8 cellular contexts compared by ENCODE assay signal in genomic region chr20:46111028-46111835, GRCh38. TPM values are rescaled to one million over a fixed set of nuclear protein-coding genes. Genes with fewer than 3 reads are reported as not detected.
A peak's percentile ranks its signal among the peaks of the same experiment; 100 is the strongest.
DNase-seq lines count a peak whose midpoint lies in the region; ATAC-seq lines count a peak whose summit lies in the region.

No MANE protein-coding gene starts in this region.

- DNase-seq in activated CD4-positive, alpha-beta T cell treated with anti-CD3 and anti-CD28 coated beads, Interleukin-2, amount 10 ng/mL, durations not matched to agents 7 days and 5 days, result peak; percentile 16
- DNase-seq in activated CD4-positive, alpha-beta T cell treated with anti-CD3 and anti-CD28 coated beads, Interleukin-2, amount 50 U/mL, for 1 hour, result no peak
- DNase-seq in activated naive CD8-positive, alpha-beta T cell treated with anti-CD3 and anti-CD28 coated beads, Interleukin-2, amount 10 ng/mL, durations not matched to agents 7 days and 5 days, result no peak
- DNase-seq in stimulated activated CD4-positive, alpha-beta T cell treated with anti-CD3 and anti-CD28 coated beads, TNF-alpha, amount 100 ng/mL, for 48 hours (ENCODE audit: low read depth in 3 of 3), result peak in 2 of 3 donors; percentile 13 to 34
- DNase-seq in foreskin melanocyte (no peak), HuH-7.5 (ENCODE audit: low spot score) (no peak), cerebellar cortex (ENCODE audit: low spot score) (no peak)

- H3K4me1 Mint-ChIP-seq in activated CD4-positive, alpha-beta T cell treated with anti-CD3 and anti-CD28 coated beads, Interleukin-2, amount 10 ng/mL, durations not matched to agents 7 days and 5 days, result peaks cover 11% of the 10 kb centered on the region
- H3K4me1 Mint-ChIP-seq in activated naive CD8-positive, alpha-beta T cell treated with anti-CD3 and anti-CD28 coated beads, Interleukin-2, amount 10 ng/mL, durations not matched to agents 7 days and 5 days, result peaks cover 6% of the 10 kb centered on the region

- ATAC-seq in HG03097 (IDR thresholded peaks at IDR 0.05; ENCODE audit: low FRiP score, unreplicated experiment), result peak; percentile 29
- ATAC-seq in activated naive CD8-positive, alpha-beta T cell treated with anti-CD3 and anti-CD28 coated beads, Interleukin-2, amount 10 ng/mL, durations not matched to agents 7 days and 5 days (ENCODE audit: low read depth), result peak; percentile 47

- POLR2A ChIA-PET in activated CD4-positive, alpha-beta T cell treated with anti-CD3 and anti-CD28 coated beads, Interleukin-2, amount 10 ng/mL, durations not matched to agents 7 days and 5 days (lab: Charles Lee), result no interaction called here
- POLR2A ChIA-PET in activated naive CD8-positive, alpha-beta T cell treated with anti-CD3 and anti-CD28 coated beads, Interleukin-2, amount 10 ng/mL, durations not matched to agents 7 days and 5 days (lab: Charles Lee), result no interaction called here

- H3K4me3 Mint-ChIP-seq in activated CD4-positive, alpha-beta T cell treated with anti-CD3 and anti-CD28 coated beads, Interleukin-2, amount 10 ng/mL, durations not matched to agents 7 days and 5 days, result no peak overlapping the region
- H3K4me3 Mint-ChIP-seq in activated naive CD8-positive, alpha-beta T cell treated with anti-CD3 and anti-CD28 coated beads, Interleukin-2, amount 10 ng/mL, durations not matched to agents 7 days and 5 days, result no peak overlapping the region

- no peaks in the 10 kb centered on the region for H3K9me3 Mint-ChIP-seq in activated CD4-positive, alpha-beta T cell treated with anti-CD3 and anti-CD28 coated beads, Interleukin-2, amount 10 ng/mL, durations not matched to agents 7 days and 5 days
- no peaks in the 10 kb centered on the region for H3K9me3 Mint-ChIP-seq in activated naive CD8-positive, alpha-beta T cell treated with anti-CD3 and anti-CD28 coated beads, Interleukin-2, amount 10 ng/mL, durations not matched to agents 7 days and 5 days

- no peak overlapping the region for H3K27ac Mint-ChIP-seq in activated CD4-positive, alpha-beta T cell treated with anti-CD3 and anti-CD28 coated beads, Interleukin-2, amount 10 ng/mL, durations not matched to agents 7 days and 5 days
- no peak overlapping the region for H3K27ac Mint-ChIP-seq in activated naive CD8-positive, alpha-beta T cell treated with anti-CD3 and anti-CD28 coated beads, Interleukin-2, amount 10 ng/mL, durations not matched to agents 7 days and 5 days

- CTCF ChIA-PET in activated CD4-positive, alpha-beta T cell treated with anti-CD3 and anti-CD28 coated beads, Interleukin-2, amount 10 ng/mL, durations not matched to agents 7 days and 5 days (lab: Charles Lee), result no interaction called here

- H3K36me3 Mint-ChIP-seq in activated CD4-positive, alpha-beta T cell treated with anti-CD3 and anti-CD28 coated beads, Interleukin-2, amount 10 ng/mL, durations not matched to agents 7 days and 5 days (ENCODE audit: low read depth), result no peaks in the 10 kb centered on the region
- H3K36me3 Mint-ChIP-seq in activated naive CD8-positive, alpha-beta T cell treated with anti-CD3 and anti-CD28 coated beads, Interleukin-2, amount 10 ng/mL, durations not matched to agents 7 days and 5 days, result no peaks in the 10 kb centered on the region

- peaks cover 46% of the 10 kb centered on the region for H3K27me3 Mint-ChIP-seq in activated CD4-positive, alpha-beta T cell treated with anti-CD3 and anti-CD28 coated beads, Interleukin-2, amount 10 ng/mL, durations not matched to agents 7 days and 5 days
- H3K27me3 Mint-ChIP-seq in activated naive CD8-positive, alpha-beta T cell treated with anti-CD3 and anti-CD28 coated beads, Interleukin-2, amount 10 ng/mL, durations not matched to agents 7 days and 5 days, result peaks cover 35% of the 10 kb centered on the region

RNA-seq across cellular contexts. Expression of gene CD40, which starts 6.9 kb away (rescaled TPM):
- total RNA-seq in activated CD4-positive, alpha-beta T cell treated with anti-CD3 and anti-CD28 coated beads, Interleukin-2, amount 10 ng/mL, durations not matched to agents 7 days and 5 days, result 1 to 10 TPM; 1.1 to 1.5 TPM
- total RNA-seq in activated naive CD8-positive, alpha-beta T cell treated with anti-CD3 and anti-CD28 coated beads, Interleukin-2, amount 10 ng/mL, durations not matched to agents 7 days and 5 days, result 1 to 10 TPM; 3.0 to 3.1 TPM

RNA-seq across cellular contexts. Expression of gene NCOA5, which starts 21.5 kb away (rescaled TPM):
- total RNA-seq in activated CD4-positive, alpha-beta T cell treated with anti-CD3 and anti-CD28 coated beads, Interleukin-2, amount 10 ng/mL, durations not matched to agents 7 days and 5 days, result 10 to 100 TPM; 30.9 to 35.0 TPM
- 10 to 100 TPM; 27.8 to 32.8 TPM for total RNA-seq in activated naive CD8-positive, alpha-beta T cell treated with anti-CD3 and anti-CD28 coated beads, Interleukin-2, amount 10 ng/mL, durations not matched to agents 7 days and 5 days

Comparison
In these comparisons a context has a peak if more than half of its experiments do, and no peak if none do; other contexts are left out.
1. DNase-seq: peak in activated CD4-positive, alpha-beta T cell treated with anti-CD3 and anti-CD28 coated beads, Interleukin-2, amount 10 ng/mL, durations not matched to agents 7 days and 5 days (single experiment) and stimulated activated CD4-positive, alpha-beta T cell treated with anti-CD3 and anti-CD28 coated beads, TNF-alpha, amount 100 ng/mL, for 48 hours (2 of 3); none in activated CD4-positive, alpha-beta T cell treated with anti-CD3 and anti-CD28 coated beads, Interleukin-2, amount 50 U/mL, for 1 hour (single experiment), activated naive CD8-positive, alpha-beta T cell treated with anti-CD3 and anti-CD28 coated beads, Interleukin-2, amount 10 ng/mL, durations not matched to agents 7 days and 5 days (single experiment), foreskin melanocyte (single experiment), HuH-7.5 (single experiment) and cerebellar cortex (single experiment).